Comparison of ENCODE assay signal across 24 cellular contexts in the genomic region with DNA sequence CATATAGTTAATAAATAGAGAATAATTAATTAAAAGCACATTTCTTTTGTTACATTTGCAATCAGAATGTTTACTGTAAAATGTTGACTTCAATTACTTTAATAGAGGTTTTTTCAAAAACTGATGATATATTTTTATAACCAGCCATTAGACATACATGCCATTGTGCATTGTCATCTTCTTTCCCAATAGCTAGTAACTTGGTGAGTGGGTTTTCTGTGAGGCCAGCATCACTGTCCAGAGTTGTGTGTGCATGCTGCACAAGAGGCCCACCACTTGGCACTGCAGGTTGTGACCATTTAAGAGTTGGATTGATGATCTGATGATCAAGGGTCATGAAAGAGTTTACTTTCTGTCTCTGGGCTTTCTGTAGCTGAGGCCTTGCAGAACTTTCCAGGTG. TPM values are rescaled to one million over a fixed set of nuclear protein-coding genes. Genes with fewer than 3 reads are reported as not detected.
DNase-seq lines count a peak whose midpoint lies in the region; ATAC-seq, FAIRE-seq and TF ChIP-seq lines count a peak whose summit lies in the region.
"Had no signal": no experiment of that assay in that cellular context is flagged by ENCODE, and none has a peak within 500 bp of the region (broad histone marks: within the 10 kb centered on the region; RNA-seq: fewer than 3 reads in every experiment).

No MANE protein-coding gene starts in this region.

- H2AFZ ChIP-seq in IMR-90 (replicated peaks; ENCODE audit: low read length, poor library complexity): no peak overlapping the region
- H2AFZ ChIP-seq in astrocyte (ENCODE audit: low read depth, low read length): no peak overlapping the region
- H2AFZ ChIP-seq: GM23338, PC-9 had no signal

- no peak overlapping the region for H4K5ac ChIP-seq in IMR-90 (ENCODE audit: low read depth, low read length)

- intact Hi-C loops in IMR-90 (cut with micrococcal nuclease): no loop called here

- no peak overlapping the region for H3K4me3 Mint-ChIP-seq in astrocyte (ENCODE audit: unreplicated experiment)
- H3K4me3 Mint-ChIP-seq: CD4-positive, alpha-beta memory T cell; GM23338 had no signal

- H2AK5ac ChIP-seq in IMR-90 (ENCODE audit: low read depth, low read length): no peak overlapping the region

- H3K4me1 ChIP-seq in IMR-90 (ENCODE audit: control insufficient read depth, insufficient read depth, low read length): no peaks in the 10 kb centered on the region
- H3K4me1 ChIP-seq in astrocyte (ENCODE audit: insufficient read depth, low read length): no peaks in the 10 kb centered on the region
- H3K4me1 ChIP-seq: BLaER1, HAP-1 had no signal

- H3K79me1 ChIP-seq in IMR-90 (ENCODE audit: low read depth in 1 of 2, low read length in 2 of 2): no peaks in the 10 kb centered on the region

- ATAC-seq in IMR-90 (ENCODE audit: low read depth): no peak
- ATAC-seq: GM23338 had no signal

- no TSS peak for BruUV-seq in IMR-90 (replicated peaks; lab: Mats Ljungman, UMichigan)

- no peaks in the 10 kb centered on the region for H3K4me1 Mint-ChIP-seq in astrocyte (ENCODE audit: low read depth, unreplicated experiment)
- H3K4me1 Mint-ChIP-seq: CD4-positive, alpha-beta memory T cell; GM23338 had no signal

- no peak overlapping the region for H4K8ac ChIP-seq in IMR-90 (ENCODE audit: low read depth in 2 of 2, low read length in 2 of 2)

- H2BK5ac ChIP-seq in IMR-90 (ENCODE audit: low read depth, low read length, poor library complexity, severe bottlenecking): no peak overlapping the region

- H3K27me3 ChIP-seq in IMR-90 (ENCODE audit: control insufficient read depth, insufficient read depth, low read length) (no peaks in the 10 kb centered on the region), astrocyte (ENCODE audit: insufficient read depth, low read length) (no peaks in the 10 kb centered on the region)
- H3K27me3 ChIP-seq: BLaER1 had no signal

- CTCF ChIA-PET in IMR-90 (lab: Yijun Ruan, JAX): no interaction called here

- no peak overlapping the region for H2BK20ac ChIP-seq in IMR-90 (ENCODE audit: low read depth, low read length)

- no peak overlapping the region for H4K91ac ChIP-seq in IMR-90 (ENCODE audit: insufficient read depth, low read depth, low read length)

- no peaks in the 10 kb centered on the region for H3K27me3 Mint-ChIP-seq in astrocyte (ENCODE audit: low read depth, unreplicated experiment)
- H3K27me3 Mint-ChIP-seq: CD4-positive, alpha-beta memory T cell had no signal

- no peak overlapping the region for H3K4ac ChIP-seq in IMR-90 (ENCODE audit: low read depth, low read length)

- H3K36me3 ChIP-seq in IMR-90 (ENCODE audit: control insufficient read depth, insufficient read depth, low read length): no peaks in the 10 kb centered on the region
- H3K36me3 ChIP-seq in astrocyte (ENCODE audit: insufficient read depth, low read length): no peaks in the 10 kb centered on the region
- H3K36me3 ChIP-seq: BLaER1, HAP-1 had no signal

- H3K18ac ChIP-seq in IMR-90 (ENCODE audit: low read depth, low read length): no peak overlapping the region

- POLR2A ChIA-PET in IMR-90 (lab: Charles Lee; ENCODE audit: unreplicated experiment): no interaction called here

- no peaks in the 10 kb centered on the region for H3K79me2 ChIP-seq in astrocyte (ENCODE audit: insufficient read depth, low read length)

- no peak overlapping the region for H3K56ac ChIP-seq in IMR-90 (ENCODE audit: extremely low read depth, insufficient read depth, low read length)

- no peak overlapping the region for H3K23ac ChIP-seq in IMR-90 (ENCODE audit: low read depth, low read length)

- dilution Hi-C loops in IMR-90 (cut with HindIII; ENCODE audit: low sequenced_read_pairs, unreplicated experiment): no loop called here

- in situ Hi-C loops in IMR-90 (cut with MboI; ENCODE audit: low sequenced_read_pairs): no loop called here

- H3K27ac ChIP-seq in IMR-90 (ENCODE audit: insufficient read depth, low read length): no peak overlapping the region
- H3K27ac ChIP-seq in astrocyte (ENCODE audit: low read depth, low read length): no peak overlapping the region
- H3K27ac ChIP-seq: BLaER1, PC-9 had no signal

- H3K36me3 Mint-ChIP-seq in astrocyte (ENCODE audit: low read depth, unreplicated experiment): no peaks in the 10 kb centered on the region
- H3K36me3 Mint-ChIP-seq: CD4-positive, alpha-beta memory T cell had no signal

- no peak for FAIRE-seq in astrocyte (lab: Jason Lieb, UNC)
- FAIRE-seq: GM18507 had no signal

- H3K4me3 ChIP-seq in IMR-90 (ENCODE audit: insufficient read depth, low read depth, low read length): no peak overlapping the region
- H3K4me3 ChIP-seq in astrocyte (ENCODE audit: insufficient read depth, low read depth, low read length): no peak overlapping the region
- no peak overlapping the region for H3K4me3 ChIP-seq in fibroblast of mammary gland (ENCODE audit: control insufficient read depth, low read depth, low read length)
- no peak overlapping the region for H3K4me3 ChIP-seq in skeletal muscle cell (ENCODE audit: low read depth, low read length)
- H3K4me3 ChIP-seq: BLaER1, GM23338, HAP-1, PC-9 had no signal

- no peak overlapping the region for H2BK120ac ChIP-seq in IMR-90 (ENCODE audit: low read depth, low read length)

- no peaks in the 10 kb centered on the region for H4K20me1 ChIP-seq in IMR-90 (ENCODE audit: insufficient read depth, low read length)
- no peaks in the 10 kb centered on the region for H4K20me1 ChIP-seq in astrocyte (ENCODE audit: insufficient read depth, low read length)
- H4K20me1 ChIP-seq: BLaER1 had no signal

- no peak for TF ChIP-seq CTCF in IMR-90 (conservative IDR thresholded peaks at IDR 0.05; ENCODE audit: low read depth, low read length)
- no peak for TF ChIP-seq CTCF in astrocyte (IDR thresholded peaks at IDR 0.05; ENCODE audit: insufficient read depth, low read depth, low read length)
- no peak for TF ChIP-seq CTCF in fibroblast of mammary gland (conservative IDR thresholded peaks at IDR 0.05; ENCODE audit: control insufficient read depth, insufficient read depth, low read depth, low read length)

- no peak overlapping the region for H3K14ac ChIP-seq in IMR-90 (replicated peaks; ENCODE audit: low read depth, low read length)

- H2BK15ac ChIP-seq in IMR-90 (ENCODE audit: low read depth, low read length): no peak overlapping the region

- H3K9ac ChIP-seq in IMR-90 (ENCODE audit: low read depth, low read length): no peak overlapping the region
- no peak overlapping the region for H3K9ac ChIP-seq in astrocyte (ENCODE audit: low read length)
- H3K9ac ChIP-seq: BLaER1 had no signal

- H3K9me3 ChIP-seq in IMR-90 (ENCODE audit: control insufficient read depth, insufficient read depth, low read length) (no peaks in the 10 kb centered on the region), astrocyte (ENCODE audit: insufficient read depth, low read depth, low read length) (no peaks in the 10 kb centered on the region)
- H3K9me3 ChIP-seq: BLaER1, HAP-1 had no signal

- DNase-seq in IMR-90: peak; percentile 43
- peak; percentile 0 for DNase-seq in astrocyte (ENCODE audit: low read depth)
- DNase-seq in fibroblast of mammary gland (ENCODE audit: low read depth): peak; percentile 23
- DNase-seq in skeletal muscle cell (ENCODE audit: low read depth): peak; percentile 48
- no peak for DNase-seq in SW480 (ENCODE audit: low spot score)
- DNase-seq in T-helper 2 cell: no peak
- DNase-seq in NCI-H2171 treated with DMSO at 0.1 percent for 48 hours (lab: John Stamatoyannopoulos, UW): no peak
- DNase-seq: CD4-positive, alpha-beta memory T cell; DMS153; GDM1; KG1; MV-4-11; NCI-H1105 treated with DMSO at 0.1 percent for 48 hours; NCI-H1694; NCI-H2081; NCI-H510A; NCI-H748 treated with DMSO at 0.1 percent for 48 hours; PC-9; RPMI8226; SHP77 had no signal

- no peak overlapping the region for H3K4me2 ChIP-seq in IMR-90 (ENCODE audit: low read depth, low read length)
- no peak overlapping the region for H3K4me2 ChIP-seq in astrocyte (ENCODE audit: low read length)
- H3K4me2 ChIP-seq: BLaER1, GM23338, PC-9 had no signal

- no peaks in the 10 kb centered on the region for H3K9me3 Mint-ChIP-seq in astrocyte (ENCODE audit: unreplicated experiment)
- H3K9me3 Mint-ChIP-seq: GM23338 had no signal

- H3K27ac Mint-ChIP-seq in astrocyte (ENCODE audit: unreplicated experiment): no peak overlapping the region
- H3K27ac Mint-ChIP-seq: CD4-positive, alpha-beta memory T cell; GM23338 had no signal

- no peak overlapping the region for H2AK9ac ChIP-seq in IMR-90 (replicated peaks; ENCODE audit: low read depth, low read length, poor library complexity)

- no peak for TF ChIP-seq RAD21 in IMR-90 (IDR thresholded peaks at IDR 0.05; ENCODE audit: low read length)

- no peaks in the 10 kb centered on the region; the same call in 1 of the 2 replicates for H3K9me1 ChIP-seq in IMR-90 (ENCODE audit: insufficient read depth, low read length)

- no peak for TF ChIP-seq POLR2A in IMR-90 (IDR thresholded peaks at IDR 0.05; ENCODE audit: low read depth, low read length)

TF ChIP-seq in IMR-90, 13 proteins besides CTCF, POLR2A, EP300 and RAD21:
- no peak for TF ChIP-seq SMC3 (IDR thresholded peaks at IDR 0.05; ENCODE audit: low read depth, low read length)
- TF ChIP-seq NFE2L2 (IDR thresholded peaks at IDR 0.05; ENCODE audit: low read depth, low read length): no peak
- TF ChIP-seq MXI1 (IDR thresholded peaks at IDR 0.05; ENCODE audit: borderline replicate concordance, low read depth, low read length): no peak
- no peak for TF ChIP-seq BHLHE40 (IDR thresholded peaks at IDR 0.05; ENCODE audit: low read depth, low read length)
- TF ChIP-seq CEBPB (IDR thresholded peaks at IDR 0.05; ENCODE audit: low read depth, low read length): peak; percentile 58; the same call in 1 of the 2 replicates
- no peak for TF ChIP-seq RCOR1 (IDR thresholded peaks at IDR 0.05; ENCODE audit: insufficient replicate concordance, low read length)
- TF ChIP-seq MAFK (IDR thresholded peaks at IDR 0.05; ENCODE audit: low read depth, low read length): no peak

RNA-seq across cellular contexts. Expression of gene TFEC, which starts 46.5 kb away (rescaled TPM):
- under 0.01 and 0.28 TPM in 2 replicates for total RNA-seq in IMR-90 (2012; rRNA removed)
- polyA plus RNA-seq in IMR-90 (2012; rRNA removed): 0.02 TPM in 1 of 2 replicates, not detected in the other
- polyA plus RNA-seq in IMR-90 (2012; cell fraction: cytosol; rRNA removed): not detected in 2 replicates
- polyA plus RNA-seq in IMR-90 (2012; cell fraction: nucleus; rRNA removed; ENCODE audit: low replicate concordance): 0.23 TPM in 1 of 2 replicates, not detected in the other
- 1.4 and 1.8 TPM in 2 replicates for total RNA-seq in astrocyte
- total RNA-seq: GM23338, PC-9 had no signal
- polyA plus RNA-seq: GM23338 had no signal

Comparison
In these comparisons a context has a peak if more than half of its experiments do, and no peak if none do; other contexts are left out.
1. DNase-seq: peak in IMR-90 (single experiment), astrocyte (single experiment), fibroblast of mammary gland (single experiment) and skeletal muscle cell (single experiment); none in SW480 (single experiment), T-helper 2 cell (0 of 5) and NCI-H2171 treated with DMSO at 0.1 percent for 48 hours (single experiment).